ENCODE assay signal across 1 cellular context in the genomic region with DNA sequence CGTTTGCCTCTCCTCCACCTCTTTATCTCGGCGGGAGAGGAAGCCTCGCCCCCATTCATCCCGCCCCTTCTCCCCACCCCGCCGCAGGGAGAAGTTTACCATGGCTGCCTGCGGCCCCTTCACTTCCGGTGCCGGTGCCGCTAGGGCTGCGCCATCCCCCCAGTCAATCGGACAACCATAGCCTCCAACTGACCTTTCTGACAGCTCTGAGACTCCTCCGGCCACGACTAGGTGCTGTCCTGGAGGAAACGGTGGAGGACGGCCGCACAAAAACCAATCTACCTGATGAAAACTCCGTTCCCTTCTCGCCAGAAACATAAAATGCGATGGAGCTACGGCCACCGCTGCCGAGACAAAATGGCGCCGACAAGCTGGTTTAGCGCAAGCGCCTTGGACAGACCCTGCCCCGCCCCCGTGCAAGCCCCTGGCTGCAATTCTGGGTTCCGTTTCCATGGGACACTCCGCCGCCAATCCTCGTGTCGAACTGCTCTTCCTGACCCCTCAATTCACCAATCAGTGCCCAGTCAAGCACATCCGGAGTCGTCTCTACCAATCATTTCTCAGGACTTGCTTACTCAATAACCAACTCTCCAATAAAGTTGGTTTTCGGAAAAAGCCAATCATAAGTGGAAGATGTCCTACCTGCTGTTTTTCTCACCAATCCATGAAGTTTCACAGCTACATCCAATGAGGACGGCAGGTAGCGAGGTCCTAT.
A peak's percentile ranks its signal among the peaks of the same experiment; 100 is the strongest.
TF ChIP-seq lines count a peak whose summit lies in the region.

No MANE protein-coding gene starts in this region.

TF ChIP-seq in GM12878, 131 proteins besides CTCF, POLR2A, EP300 and RAD21 (continued from another document):
- TF ChIP-seq ZBTB33 (IDR thresholded peaks at IDR 0.05), result no peak
- 0 out of 2 replicates have a peak, but pooled peaks have one; percentile 55 for TF ChIP-seq STAT3 (IDR thresholded peaks at IDR 0.05; ENCODE audit: low read depth, low read length)
- no peak for TF ChIP-seq CBX3 (IDR thresholded peaks at IDR 0.05; ENCODE audit: borderline replicate concordance, low read depth)
- peak; percentile 89 for TF ChIP-seq PBX3 (IDR thresholded peaks at IDR 0.05; ENCODE audit: insufficient replicate concordance, low read depth, low read length)
- TF ChIP-seq RAD51 (IDR thresholded peaks at IDR 0.05), result no peak
- TF ChIP-seq CHD4 (IDR thresholded peaks at IDR 0.05), result no peak
- TF ChIP-seq SRF (IDR thresholded peaks at IDR 0.05; ENCODE audit: low read depth in 2 of 2, low read length in 2 of 2), result no peak
- no peak for TF ChIP-seq HDAC2 (IDR thresholded peaks at IDR 0.05)
- TF ChIP-seq SREBF1 (IDR thresholded peaks at IDR 0.05; ENCODE audit: low read length), result no peak
- TF ChIP-seq TCF12 (IDR thresholded peaks at IDR 0.05; ENCODE audit: low read depth, low read length), result 0 out of 2 replicates have a peak, but pooled peaks have one; percentile 16
- peak; percentile 30; the same call in 1 of the 2 replicates for TF ChIP-seq NFIC (IDR thresholded peaks at IDR 0.05; ENCODE audit: low read depth, low read length)
- TF ChIP-seq CREM (IDR thresholded peaks at IDR 0.05; ENCODE audit: low read depth), result peak; percentile 65; the same call in 1 of the 2 replicates
- no peak for TF ChIP-seq NFXL1 (IDR thresholded peaks at IDR 0.05; ENCODE audit: borderline replicate concordance)
- TF ChIP-seq, protein P1, sequence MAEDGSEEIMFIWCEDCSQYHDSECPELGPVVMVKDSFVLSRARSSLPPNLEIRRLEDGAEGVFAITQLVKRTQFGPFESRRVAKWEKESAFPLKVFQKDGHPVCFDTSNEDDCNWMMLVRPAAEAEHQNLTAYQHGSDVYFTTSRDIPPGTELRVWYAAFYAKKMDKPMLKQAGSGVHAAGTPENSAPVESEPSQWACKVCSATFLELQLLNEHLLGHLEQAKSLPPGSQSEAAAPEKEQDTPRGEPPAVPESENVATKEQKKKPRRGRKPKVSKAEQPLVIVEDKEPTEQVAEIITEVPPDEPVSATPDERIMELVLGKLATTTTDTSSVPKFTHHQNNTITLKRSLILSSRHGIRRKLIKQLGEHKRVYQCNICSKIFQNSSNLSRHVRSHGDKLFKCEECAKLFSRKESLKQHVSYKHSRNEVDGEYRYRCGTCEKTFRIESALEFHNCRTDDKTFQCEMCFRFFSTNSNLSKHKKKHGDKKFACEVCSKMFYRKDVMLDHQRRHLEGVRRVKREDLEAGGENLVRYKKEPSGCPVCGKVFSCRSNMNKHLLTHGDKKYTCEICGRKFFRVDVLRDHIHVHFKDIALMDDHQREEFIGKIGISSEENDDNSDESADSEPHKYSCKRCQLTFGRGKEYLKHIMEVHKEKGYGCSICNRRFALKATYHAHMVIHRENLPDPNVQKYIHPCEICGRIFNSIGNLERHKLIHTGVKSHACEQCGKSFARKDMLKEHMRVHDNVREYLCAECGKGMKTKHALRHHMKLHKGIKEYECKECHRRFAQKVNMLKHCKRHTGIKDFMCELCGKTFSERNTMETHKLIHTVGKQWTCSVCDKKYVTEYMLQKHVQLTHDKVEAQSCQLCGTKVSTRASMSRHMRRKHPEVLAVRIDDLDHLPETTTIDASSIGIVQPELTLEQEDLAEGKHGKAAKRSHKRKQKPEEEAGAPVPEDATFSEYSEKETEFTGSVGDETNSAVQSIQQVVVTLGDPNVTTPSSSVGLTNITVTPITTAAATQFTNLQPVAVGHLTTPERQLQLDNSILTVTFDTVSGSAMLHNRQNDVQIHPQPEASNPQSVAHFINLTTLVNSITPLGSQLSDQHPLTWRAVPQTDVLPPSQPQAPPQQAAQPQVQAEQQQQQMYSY (CRISPR knock-in tag; IDR thresholded peaks at IDR 0.05), result peak; percentile 82
- TF ChIP-seq MYB (IDR thresholded peaks at IDR 0.05; ENCODE audit: borderline replicate concordance, low read depth, low read length), result peak; percentile 65
- no peak for TF ChIP-seq ZNF622 (IDR thresholded peaks at IDR 0.05)
- TF ChIP-seq SUZ12 (IDR thresholded peaks at IDR 0.05; ENCODE audit: unreplicated experiment), result no peak
- TF ChIP-seq STAT1 (conservative IDR thresholded peaks at IDR 0.05), result no peak
- TF ChIP-seq SKIL (IDR thresholded peaks at IDR 0.05; ENCODE audit: low read depth, poor library complexity, severe bottlenecking), result peak; percentile 90
- peak; percentile 87 for TF ChIP-seq ZBTB40 (IDR thresholded peaks at IDR 0.05; ENCODE audit: borderline replicate concordance)
- TF ChIP-seq RFX5 (IDR thresholded peaks at IDR 0.05; ENCODE audit: low read depth, low read length), result peak; percentile 86
- peak; percentile 100 for TF ChIP-seq SP1 (IDR thresholded peaks at IDR 0.05; ENCODE audit: low read depth, low read length)
- peak; percentile 85; the same call in 1 of the 2 replicates for TF ChIP-seq WRNIP1 (IDR thresholded peaks at IDR 0.05; ENCODE audit: borderline replicate concordance, low read depth, low read length)
- peak; percentile 87 for TF ChIP-seq MXI1 (IDR thresholded peaks at IDR 0.05; ENCODE audit: low read depth, low read length)
TF ChIP-seq in GM12878: peak in this region for 76.
